1 cellular context compared by ENCODE assay signal in the genomic region with DNA sequence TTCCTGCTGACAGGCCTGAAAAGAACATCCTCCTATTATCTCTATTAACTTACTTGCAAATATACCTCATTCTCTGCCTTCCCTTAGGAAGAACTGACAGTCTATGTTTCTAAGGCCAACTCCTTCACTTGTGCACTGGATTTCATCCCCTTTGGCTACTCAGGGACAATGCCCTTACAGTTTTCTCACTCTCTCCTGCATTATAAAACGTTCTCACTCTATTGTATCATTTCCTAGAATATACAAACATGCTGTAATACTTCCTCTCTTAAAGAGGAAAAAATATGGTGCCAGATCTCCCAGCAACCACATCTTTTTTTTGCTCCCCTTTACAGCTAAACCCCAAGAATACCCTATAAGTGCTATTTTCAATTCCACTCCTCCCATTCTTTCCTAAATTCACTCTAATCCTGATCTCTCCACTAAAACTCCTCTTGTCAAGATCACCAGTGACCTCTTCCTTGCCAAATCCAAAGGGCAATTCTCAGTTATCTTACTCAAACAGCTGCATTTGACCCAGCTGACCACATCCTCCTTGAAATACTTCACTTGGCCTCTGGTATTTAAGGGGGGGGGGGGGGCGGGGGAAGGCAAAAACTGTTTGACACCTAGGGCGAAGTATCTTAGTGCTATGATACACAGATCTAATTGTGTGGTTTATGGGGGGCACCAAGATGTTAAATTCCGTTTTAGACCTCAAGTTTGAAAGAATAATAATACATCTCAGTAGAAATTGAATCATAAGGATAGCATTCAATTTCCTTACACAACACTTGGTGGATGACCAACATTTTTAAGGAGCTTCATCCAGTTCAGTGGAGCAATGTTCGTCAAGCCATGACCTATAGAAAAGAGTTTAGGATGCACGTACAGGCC.
TF ChIP-seq lines count a peak whose summit lies in the region.

No MANE protein-coding gene starts in this region.

TF ChIP-seq in K562, 482 proteins besides CTCF, POLR2A, EP300 and RAD21 (continued from another document):
- TF ChIP-seq STAT6 (CRISPR knock-in tag; IDR thresholded peaks at IDR 0.05) (no peak), HDAC1 (IDR thresholded peaks at IDR 0.05) (peak; percentile 53 to 82; a peak in 2 of 4 replicates), NR2C2 (CRISPR knock-in tag; IDR thresholded peaks at IDR 0.05) (no peak), NR2C2 (tag; IDR thresholded peaks at IDR 0.05) (peak; percentile 85), CTBP1 (IDR thresholded peaks at IDR 0.05; ENCODE audit: borderline replicate concordance) (peak; percentile 45; the same call in 1 of the 2 replicates), GABPA (tag; conservative IDR thresholded peaks at IDR 0.05; ENCODE audit: low read depth) (peak; percentile 59; the same call in 1 of the 2 replicates), DPF2 (IDR thresholded peaks at IDR 0.05) (peak; percentile 96), HDAC3 (IDR thresholded peaks at IDR 0.05; ENCODE audit: borderline replicate concordance, partially characterized antibody) (peak; percentile 81), ZBTB11 (CRISPR knock-in tag; IDR thresholded peaks at IDR 0.05) (no peak), ZC3H8 (IDR thresholded peaks at IDR 0.05) (no peak), ZNF586 (CRISPR knock-in tag; conservative IDR thresholded peaks at IDR 0.05) (no peak), NFATC3 (IDR thresholded peaks at IDR 0.05) (no peak), FOXJ3 (CRISPR knock-in tag; IDR thresholded peaks at IDR 0.05) (no peak), ETS2 (tag; IDR thresholded peaks at IDR 0.05; ENCODE audit: borderline replicate concordance, poor library complexity, severe bottlenecking) (no peak), ZNF165 (CRISPR knock-in tag; IDR thresholded peaks at IDR 0.05; ENCODE audit: borderline replicate concordance) (no peak), ZNF655 (CRISPR knock-in tag; IDR thresholded peaks at IDR 0.05) (no peak), GTF3C2 (IDR thresholded peaks at IDR 0.05; ENCODE audit: borderline replicate concordance, extremely low read depth, insufficient read length) (no peak), ZNF518B (CRISPR knock-in tag; IDR thresholded peaks at IDR 0.05) (no peak), POLR2AphosphoS5 (IDR thresholded peaks at IDR 0.05; ENCODE audit: control insufficient read depth, insufficient read depth, low read depth, low read length) (peak; percentile 86), CBFA2T2 (conservative IDR thresholded peaks at IDR 0.05) (peak; percentile 81), TRIM24 (IDR thresholded peaks at IDR 0.05) (peak; percentile 63 to 69), BHLHE40 (IDR thresholded peaks at IDR 0.05; ENCODE audit: low read length) (peak; percentile 6; the same call in 1 of the 2 replicates), HSF4 (CRISPR knock-in tag; IDR thresholded peaks at IDR 0.05; ENCODE audit: borderline replicate concordance) (no peak), RBBP5 (IDR thresholded peaks at IDR 0.05; ENCODE audit: borderline replicate concordance, insufficient read depth, low read length, poor library complexity, severe bottlenecking) (no peak), BRF2 (IDR thresholded peaks at IDR 0.05; ENCODE audit: borderline replicate concordance, insufficient read depth, insufficient read length) (no peak)
TF ChIP-seq in K562: peak in this region for 99.
